Comparison of ENCODE assay signal across 1 cellular context in genomic region chr6:18395851-18396187, GRCh38.
TF ChIP-seq lines count a peak whose summit lies in the region.

No MANE protein-coding gene starts in this region.

TF ChIP-seq in SK-N-SH, 30 proteins besides CTCF, POLR2A, EP300 and RAD21 (continued from another document):
- TF ChIP-seq IRF3 (IDR thresholded peaks at IDR 0.05; ENCODE audit: low read depth, low read length) (no peak), SIN3A (IDR thresholded peaks at IDR 0.05; ENCODE audit: borderline replicate concordance, low read depth, low read length) (no peak), TAF1 (IDR thresholded peaks at IDR 0.05; ENCODE audit: borderline replicate concordance, low read depth, low read length) (no peak), REST (IDR thresholded peaks at IDR 0.05; ENCODE audit: low read depth, low read length) (no peak), RFX5 (IDR thresholded peaks at IDR 0.05; ENCODE audit: low read length) (no peak), TEAD4 (IDR thresholded peaks at IDR 0.05; ENCODE audit: borderline replicate concordance, insufficient read depth) (peak; percentile 80; the same call in 1 of the 2 replicates), ELF1 (IDR thresholded peaks at IDR 0.05) (no peak), YY1 (IDR thresholded peaks at IDR 0.05; ENCODE audit: low read depth) (no peak), RXRA (IDR thresholded peaks at IDR 0.05; ENCODE audit: borderline replicate concordance, low read depth) (no peak), CHD2 (IDR thresholded peaks at IDR 0.05; ENCODE audit: low read length, partially characterized antibody) (no peak), FOXM1 (IDR thresholded peaks at IDR 0.05; ENCODE audit: low read depth) (no peak), TCF12 (IDR thresholded peaks at IDR 0.05) (peak; percentile 50)
- TF ChIP-seq, protein P1, sequence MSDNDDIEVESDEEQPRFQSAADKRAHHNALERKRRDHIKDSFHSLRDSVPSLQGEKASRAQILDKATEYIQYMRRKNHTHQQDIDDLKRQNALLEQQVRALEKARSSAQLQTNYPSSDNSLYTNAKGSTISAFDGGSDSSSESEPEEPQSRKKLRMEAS (IDR thresholded peaks at IDR 0.05; ENCODE audit: low read depth): no peak
